Comparison of ENCODE assay signal across 16 cellular contexts in genomic region chr21:8989883-8990325, GRCh38.
DNase-seq lines count a peak whose midpoint lies in the region; ATAC-seq, FAIRE-seq and TF ChIP-seq lines count a peak whose summit lies in the region.
"Had no signal": no experiment of that assay in that cellular context is flagged by ENCODE, and none has a peak within 500 bp of the region (broad histone marks: within the 10 kb centered on the region; RNA-seq: fewer than 3 reads in every experiment).

No MANE protein-coding gene starts in this region.

- no peak overlapping the region for H3K4me2 ChIP-seq in OCI-LY7 (ENCODE audit: low read length)

- TF ChIP-seq CTCF in right lobe of liver (IDR thresholded peaks at IDR 0.05): no peak
- no peak for TF ChIP-seq CTCF in OCI-LY7 (conservative IDR thresholded peaks at IDR 0.05; ENCODE audit: low read length)

- no peaks in the 10 kb centered on the region for H4K20me1 ChIP-seq in OCI-LY7 (ENCODE audit: insufficient read depth, low read length)

- H3K79me2 ChIP-seq in OCI-LY7 (ENCODE audit: insufficient read depth, low read depth, low read length): no peaks in the 10 kb centered on the region

- intact Hi-C loops in right lobe of liver (cut with DNase I) (no loop called here), OCI-LY7 (cut with micrococcal nuclease; ENCODE audit: unreplicated experiment) (no loop called here)

- FAIRE-seq in GM19239 (lab: Jason Lieb, UNC): no peak
- FAIRE-seq: endometrium had no signal

- ATAC-seq in right lobe of liver (peak; percentile 13 to 58 (median 40)), GM21526 (IDR thresholded peaks at IDR 0.05; ENCODE audit: low FRiP score, unreplicated experiment) (no peak)

- H3K9me3 ChIP-seq in HUES48 (ENCODE audit: control insufficient read depth, insufficient read depth, low read length) (peaks cover 65% of the 10 kb centered on the region), right lobe of liver (no peaks in the 10 kb centered on the region), OCI-LY7 (ENCODE audit: low read length) (peaks cover 33% of the 10 kb centered on the region)

- H3K27ac ChIP-seq in HUES48 (ENCODE audit: low read depth, low read length) (no peak overlapping the region), right lobe of liver (no peak overlapping the region), OCI-LY7 (ENCODE audit: low read depth, low read length, poor library complexity, severe bottlenecking) (no peak overlapping the region)
- H3K27ac ChIP-seq: HL-60, skin epidermis had no signal

- H3K4me3 ChIP-seq in HUES48 (ENCODE audit: low read depth, low read length) (0 out of 2 replicates have a peak overlapping the region, but pooled peaks have one; percentile 9), right lobe of liver (no peak overlapping the region), OCI-LY7 (ENCODE audit: low read depth, low read length, poor library complexity, severe bottlenecking) (no peak overlapping the region)
- H3K4me3 ChIP-seq: skin epidermis had no signal

- peak; percentile 64 for DNase-seq in CMK (ENCODE audit: low read depth)
- peak; percentile 56 for DNase-seq in cerebellar cortex (ENCODE audit: low spot score)
- peak in 1 of 3 donors; percentile 46 for DNase-seq in right lobe of liver
- no peak for DNase-seq in OCI-LY7 (ENCODE audit: low spot score)
- no peak for DNase-seq in CD1c-positive myeloid dendritic cell (ENCODE audit: extremely low spot score)
- no peak for DNase-seq in GM19239 (ENCODE audit: insufficient read length, low spot score)
- DNase-seq: activated CD4-positive, alpha-beta T cell treated with anti-CD3 and anti-CD28 coated beads, Interleukin-2, amount 50 U/mL, for 4 hours; activated effector memory CD4-positive, alpha-beta T cell treated with anti-CD3 and anti-CD28 coated beads, Interleukin-2, amount 50 U/mL, for 16 hours; CD4-positive, CD25-positive, alpha-beta regulatory T cell; NCI-H2171; T-helper 9 cell had no signal

- no peaks in the 10 kb centered on the region for H3K9me2 ChIP-seq in OCI-LY7 (ENCODE audit: insufficient read depth, low read length)

- POLR2A ChIA-PET in OCI-LY7 (lab: Charles Lee): no interaction called here

- H2AFZ ChIP-seq in OCI-LY7 (ENCODE audit: low read length): no peak overlapping the region

- WGBS in right lobe of liver (ENCODE audit: insufficient coverage, low coverage, low lambda C conversion rate, missing lambda C conversion rate): 38% methylated on average over 14 of the region's 14 CpGs

- H3K27me3 ChIP-seq in HUES48 (ENCODE audit: control insufficient read depth, insufficient read depth, low read length) (no peaks in the 10 kb centered on the region), right lobe of liver (peaks cover 0 to 8% of the 10 kb centered on the region in 2 donors)

- no peaks in the 10 kb centered on the region for H3K4me1 ChIP-seq in HUES48 (ENCODE audit: control insufficient read depth, insufficient read depth, low read length)
- H3K4me1 ChIP-seq in right lobe of liver: no peaks in the 10 kb centered on the region
- no peaks in the 10 kb centered on the region for H3K4me1 ChIP-seq in OCI-LY7 (ENCODE audit: insufficient read depth, low read length, poor library complexity, severe bottlenecking)

- no peak overlapping the region for H3K9ac ChIP-seq in HUES48 (ENCODE audit: low read depth, low read length)

- BruUV-seq in OCI-LY7 (replicated peaks; lab: Mats Ljungman, UMichigan): no TSS peak

- CTCF ChIA-PET in OCI-LY7 (lab: Charles Lee; ENCODE audit: unreplicated experiment): no interaction called here

- H3K36me3 ChIP-seq in HUES48 (ENCODE audit: control insufficient read depth, insufficient read depth, low read length) (no peaks in the 10 kb centered on the region), right lobe of liver (no peaks in the 10 kb centered on the region), OCI-LY7 (ENCODE audit: insufficient read depth, low read length) (no peaks in the 10 kb centered on the region)

- no peak for TF ChIP-seq POLR2A in right lobe of liver (IDR thresholded peaks at IDR 0.05)

Comparison
In these comparisons a context has a peak if more than half of its experiments do, and no peak if none do; other contexts are left out.
1. DNase-seq: peak in CMK (single experiment) and cerebellar cortex (single experiment); none in OCI-LY7 (single experiment), CD1c-positive myeloid dendritic cell (single experiment) and GM19239 (single experiment).